In genomic region chr7:14275346-14275745, GRCh38 we compare ENCODE assay signal across 19 cellular contexts.
A peak's percentile ranks its signal among the peaks of the same experiment; 100 is the strongest.
DNase-seq lines count a peak whose midpoint lies in the region; ATAC-seq and TF ChIP-seq lines count a peak whose summit lies in the region.
"Had no signal": no experiment of that assay in that cellular context is flagged by ENCODE, and none has a peak within 500 bp of the region (broad histone marks: within the 10 kb centered on the region; RNA-seq: fewer than 3 reads in every experiment).

No MANE protein-coding gene starts in this region.

- no peaks in the 10 kb centered on the region for H4K20me1 ChIP-seq in smooth muscle cell (ENCODE audit: low read depth)

- H3F3A ChIP-seq in smooth muscle cell (ENCODE audit: low read depth), result peaks cover 8% of the 10 kb centered on the region

- H3K9me3 ChIP-seq in smooth muscle cell (replicated peaks; ENCODE audit: low read depth), result no peaks in the 10 kb centered on the region
- H3K9me3 ChIP-seq: A549, Peyer's patch had no signal

- no peak overlapping the region for H3K4me3 ChIP-seq in smooth muscle cell
- no peak overlapping the region for H3K4me3 ChIP-seq in brain microvascular endothelial cell (ENCODE audit: low read depth, low read length)
- H3K4me3 ChIP-seq: A549, K562, Peyer's patch had no signal

- H3K9ac ChIP-seq in smooth muscle cell (ENCODE audit: low read depth), result no peak overlapping the region

- H3K27me3 ChIP-seq in smooth muscle cell (ENCODE audit: low read depth) (no peaks in the 10 kb centered on the region), brain microvascular endothelial cell (replicated peaks) (no peaks in the 10 kb centered on the region)
- H3K27me3 ChIP-seq: Peyer's patch had no signal

- H3K27ac ChIP-seq in smooth muscle cell (ENCODE audit: low read depth), result peak overlapping the region; percentile 54
- H3K27ac ChIP-seq in brain microvascular endothelial cell, result no peak overlapping the region
- H3K27ac ChIP-seq: A549, Peyer's patch had no signal

- H3K79me2 ChIP-seq in smooth muscle cell (ENCODE audit: low read depth), result no peaks in the 10 kb centered on the region

- H3K4me1 ChIP-seq in smooth muscle cell (ENCODE audit: low read depth), result peaks cover 28% of the 10 kb centered on the region
- H3K4me1 ChIP-seq: A549, Peyer's patch had no signal

- H3K4me2 ChIP-seq in smooth muscle cell, result peak overlapping the region; percentile 58
- H3K4me2 ChIP-seq: A549 had no signal

- TF ChIP-seq CTCF in smooth muscle cell (IDR thresholded peaks at IDR 0.05; ENCODE audit: borderline replicate concordance, insufficient read depth, poor library complexity, severe bottlenecking) (no peak), brain microvascular endothelial cell (IDR thresholded peaks at IDR 0.05; ENCODE audit: low read depth, low read length, missing control alignments) (no peak)

- DNase-seq in ELR (ENCODE audit: low read depth), result peak; percentile 51
- peak; percentile 10 for DNase-seq in amniotic epithelial cell (ENCODE audit: low read depth)
- peak; percentile 7 for DNase-seq in left kidney (ENCODE audit: low read depth, low spot score)
- no peak for DNase-seq in smooth muscle cell (lab: John Stamatoyannopoulos, UW; ENCODE audit: unreplicated experiment)
- DNase-seq in brain microvascular endothelial cell, result no peak
- no peak for DNase-seq in kidney tubule cell (ENCODE audit: low spot score)
- DNase-seq: C1 segment of cervical spinal cord; DMS79; NCI-H1105 treated with DMSO at 0.1 percent for 48 hours; NCI-H1694; NCI-H2081 treated with DMSO at 0.1 percent for 48 hours; NCI-H510A; NCI-H748 treated with DMSO at 0.1 percent for 48 hours; NK-92 treated with Interleukin-12 subunit alpha and Interleukin-12 subunit beta, amount 100 ng/mL, for 24 hours; Peyer's patch had no signal

- H3K36me3 ChIP-seq in smooth muscle cell (ENCODE audit: low read depth) (no peaks in the 10 kb centered on the region), brain microvascular endothelial cell (replicated peaks) (no peaks in the 10 kb centered on the region)
- H3K36me3 ChIP-seq: Peyer's patch had no signal

- H2AFZ ChIP-seq in smooth muscle cell (ENCODE audit: low read depth), result no peak overlapping the region

- in situ Hi-C loops in brain microvascular endothelial cell (cut with HindIII; ENCODE audit: low pct_ligation_motif_present, low sequenced_read_pairs), result no loop called here

- no peak for ATAC-seq in GM19452 (IDR thresholded peaks at IDR 0.05; ENCODE audit: unreplicated experiment)
- ATAC-seq: A549, K562, Right ventricle myocardium inferior had no signal

- 9% methylated on average over 2 of the region's 2 CpGs for WGBS in smooth muscle cell (ENCODE audit: low lambda C conversion rate)

Comparison
In these comparisons a context has a peak if more than half of its experiments do, and no peak if none do; other contexts are left out.
1. DNase-seq: peak in ELR (single experiment), amniotic epithelial cell (single experiment) and left kidney (single experiment); none in smooth muscle cell (single experiment), brain microvascular endothelial cell (single experiment) and kidney tubule cell (single experiment).